In genomic region chr19:55117636-55118391, GRCh38 we compare ENCODE assay signal across 8 cellular contexts. TPM values are rescaled to one million over a fixed set of nuclear protein-coding genes. Genes with fewer than 3 reads are reported as not detected.
DNase-seq lines count a peak whose midpoint lies in the region; ATAC-seq and TF ChIP-seq lines count a peak whose summit lies in the region.

TSS of gene PPP1R12C (minus strand) at chr19:55117637. CDS start at chr19:55117543, 94 bp downstream.

- no peaks in the 10 kb centered on the region for H3K9me3 ChIP-seq in prostate gland

- H3K36me3 ChIP-seq in prostate gland (no peaks in the 10 kb centered on the region), urinary bladder (ENCODE audit: insufficient read depth) (no peaks in the 10 kb centered on the region)

- 1% methylated on average over 37 of the region's 46 CpGs for WGBS in prostate gland
- under 1% methylated on average over 46 of the region's 46 CpGs for WGBS in urinary bladder

- DNase-seq in NCI-H187 (lab: John Stamatoyannopoulos, UW) (peak; percentile 81 to 99), T-helper 2 cell (peak; percentile 90 to 99 (median 96)), left ventricle myocardium superior (peak; percentile 100), prostate gland (ENCODE audit: low spot score) (peak; percentile 99)

- peak within 1 kb of the TSS; percentile 61 to 69 for H3K4me3 ChIP-seq in prostate gland
- H3K4me3 ChIP-seq in urinary bladder (ENCODE audit: low read depth, low read length) = peak within 1 kb of the TSS; percentile 96

- peak within 1 kb of the TSS; percentile 81 for H3K27ac ChIP-seq in angular gyrus (ENCODE audit: low read depth, low read length)
- peak within 1 kb of the TSS; percentile 72 to 78 for H3K27ac ChIP-seq in prostate gland
- peak within 1 kb of the TSS; percentile 80 for H3K27ac ChIP-seq in urinary bladder (ENCODE audit: low read depth)

- peak; percentile 38 for TF ChIP-seq POLR2A in prostate gland (IDR thresholded peaks at IDR 0.05)

- H3K27me3 ChIP-seq in prostate gland (replicated peaks; ENCODE audit: insufficient read depth) = no peaks in the 10 kb centered on the region

- H3K4me1 ChIP-seq in prostate gland (replicated peaks) (peaks cover 13% of the 10 kb centered on the region), urinary bladder (ENCODE audit: insufficient read depth) (no peaks in the 10 kb centered on the region)

- intact Hi-C loops in left ventricle myocardium superior (cut with micrococcal nuclease) = no loop called here
- intact Hi-C loops in prostate gland (cut with DNase I) = loop anchor here (5.0 to 10.0 kb wide), 3 partner anchors 289 to 537 kb away; partner anchors contain the start of genes U2AF2, UBE2S, ZNF524 and ZNF865

- ATAC-seq in GM18498 (IDR thresholded peaks at IDR 0.05; ENCODE audit: unreplicated experiment) (peak; percentile 89), HG02938 (IDR thresholded peaks at IDR 0.05; ENCODE audit: unreplicated experiment) (peak; percentile 65), left ventricle myocardium superior (peak; percentile 76)

- TF ChIP-seq CTCF in prostate gland (IDR thresholded peaks at IDR 0.05) = peak in 2 of 4 experiments; percentile 39 to 50

RNA-seq across cellular contexts. Expression of gene PPP1R12C, which starts in this region (rescaled TPM):
- total RNA-seq in left ventricle myocardium superior = 141 TPM
- 100 to 1,000 TPM in 1 of 2 donors, 10 to 100 TPM in 1; 67.8 to 164 TPM for total RNA-seq in prostate gland
- total RNA-seq in urinary bladder = 24.8 TPM
- 219 TPM for polyA plus RNA-seq in urinary bladder

Comparison
In these comparisons a context has a peak if more than half of its experiments do, and no peak if none do; other contexts are left out.
1. Peak in every context shown above with its lines: DNase-seq, ATAC-seq, H3K4me3 ChIP-seq and H3K27ac ChIP-seq.